Comparison of ENCODE assay signal across 9 cellular contexts in genomic region chr15:54585063-54585462, GRCh38.
"Had no signal": no experiment of that assay in that cellular context is flagged by ENCODE, and none has a peak within 500 bp of the region (broad histone marks: within the 10 kb centered on the region; RNA-seq: fewer than 3 reads in every experiment).

No MANE protein-coding gene starts in this region.

- H3K4me2 ChIP-seq: GM23338 had no signal

- H3K4me3 ChIP-seq: GM23338, K562 had no signal

- H2AFZ ChIP-seq: GM23338 had no signal

- FAIRE-seq: H1, H54, HTR-8/SVneo, K562 had no signal

- ATAC-seq: GM23338, K562 had no signal

- DNase-seq: H9, HCEC 1CT, IMR-90, KG1 had no signal
